Comparison of ENCODE assay signal across 10 cellular contexts in the genomic region with DNA sequence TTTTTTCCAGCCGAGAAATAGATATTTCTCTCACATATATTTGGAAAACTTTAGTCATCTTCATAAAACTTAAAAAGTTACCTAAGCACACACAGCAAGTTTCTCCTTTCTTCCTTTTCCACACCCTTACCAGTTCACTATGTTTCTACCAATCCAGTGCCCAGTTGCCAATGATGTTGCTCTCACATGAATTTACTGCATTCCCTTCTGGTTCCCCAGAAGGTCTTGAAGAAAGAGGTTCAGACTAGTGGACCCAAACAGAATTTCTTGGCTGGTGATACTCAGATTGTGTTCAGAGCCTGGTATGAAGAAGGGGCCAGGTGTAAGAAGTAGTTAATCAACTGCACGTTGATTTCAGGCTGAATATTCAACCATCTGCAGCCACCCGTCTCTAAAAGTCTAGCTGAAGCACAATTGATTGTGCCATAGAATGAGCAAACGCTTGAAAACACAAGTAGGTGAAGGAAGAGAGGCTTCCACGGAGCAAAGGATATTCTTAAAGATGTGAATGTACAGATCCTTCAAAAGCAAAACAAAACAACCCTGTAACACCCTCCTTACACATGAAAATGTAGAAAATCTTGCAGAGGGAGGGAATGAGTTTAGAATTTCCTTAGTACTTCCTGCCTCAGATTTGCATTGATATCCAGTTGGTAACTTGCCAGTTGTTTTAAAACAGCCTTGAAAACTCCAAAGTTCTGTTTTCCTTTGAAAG. TPM values are rescaled to one million over a fixed set of nuclear protein-coding genes. Genes with fewer than 3 reads are reported as not detected.
DNase-seq lines count a peak whose midpoint lies in the region; ATAC-seq lines count a peak whose summit lies in the region.
"Had no signal": no experiment of that assay in that cellular context is flagged by ENCODE, and none has a peak within 500 bp of the region (broad histone marks: within the 10 kb centered on the region; RNA-seq: fewer than 3 reads in every experiment).

No MANE protein-coding gene starts in this region.

- no peaks in the 10 kb centered on the region for H3K9me3 ChIP-seq in SJCRH30 (replicated peaks)

- ATAC-seq in GM21390 (IDR thresholded peaks at IDR 0.05; ENCODE audit: unreplicated experiment), result no peak
- ATAC-seq in HG03280 (IDR thresholded peaks at IDR 0.05; ENCODE audit: unreplicated experiment), result no peak
- ATAC-seq in GM21786 (IDR thresholded peaks at IDR 0.05; ENCODE audit: unreplicated experiment), result no peak

- H3K27me3 ChIP-seq in SJCRH30, result no peaks in the 10 kb centered on the region

- H3K27ac ChIP-seq in SJCRH30, result peak overlapping the region; percentile 44

- peaks cover 13% of the 10 kb centered on the region; the same call in 1 of the 2 replicates for H3K4me1 ChIP-seq in SJCRH30

- H3K4me3 ChIP-seq in SJCRH30 (peak overlapping the region; percentile 18), skeletal muscle cell (ENCODE audit: low read depth, low read length) (peak overlapping the region; percentile 36)

- no peaks in the 10 kb centered on the region for H3K36me3 ChIP-seq in SJCRH30

- DNase-seq in GM03348 (ENCODE audit: low spot score) (peak; percentile 11), SJCRH30 (peak in 1 of 2 experiments; percentile 36), fibroblast of the conjunctiva (ENCODE audit: low read depth) (peak; percentile 33), skeletal muscle cell (ENCODE audit: low read depth) (no peak), NCI-H446 treated with DMSO at 0.1 percent for 48 hours (lab: John Stamatoyannopoulos, UW) (no peak)
- DNase-seq: hypothalamus; NK-92 treated with Interleukin-12 subunit alpha and Interleukin-12 subunit beta, amount 100 ng/mL, for 24 hours had no signal

RNA-seq across cellular contexts. Expression of a gene that starts 4.6 kb away (rescaled TPM):
- 8.1 and 9.5 TPM in 2 replicates for total RNA-seq in SJCRH30 (2014; rRNA removed; shearing (Covaris generic))

Comparison
In these comparisons a context has a peak if more than half of its experiments do, and no peak if none do; other contexts are left out.
1. DNase-seq: peak in GM03348 (single experiment) and fibroblast of the conjunctiva (single experiment); none in skeletal muscle cell (single experiment) and NCI-H446 treated with DMSO at 0.1 percent for 48 hours (single experiment).